In the genomic region with DNA sequence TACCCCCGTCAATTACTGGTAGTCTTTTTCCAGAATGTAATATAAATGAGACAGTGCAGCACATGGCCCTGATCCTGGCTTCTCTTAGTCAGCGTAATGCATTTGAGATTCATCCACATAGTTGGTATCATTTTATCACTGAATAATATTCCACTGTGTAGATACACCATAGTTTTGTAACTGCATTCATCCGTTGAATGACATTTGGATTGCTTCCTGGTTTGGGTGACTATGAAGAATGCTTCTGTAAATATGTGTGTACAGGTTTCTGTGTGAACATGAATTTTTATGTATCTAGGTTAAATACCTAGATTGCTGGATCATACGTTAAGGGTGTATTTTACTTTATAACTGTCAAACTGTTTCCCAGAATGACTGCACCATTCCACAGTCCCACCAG, we compare ENCODE assay signal across 15 cellular contexts.
DNase-seq lines count a peak whose midpoint lies in the region; ATAC-seq and TF ChIP-seq lines count a peak whose summit lies in the region.
"Had no signal": no experiment of that assay in that cellular context is flagged by ENCODE, and none has a peak within 500 bp of the region (broad histone marks: within the 10 kb centered on the region; RNA-seq: fewer than 3 reads in every experiment).

No MANE protein-coding gene starts in this region.

- H3F3A ChIP-seq in PC-9 (ENCODE audit: insufficient read depth, low read depth) = no peaks in the 10 kb centered on the region

- TF ChIP-seq CTCF in HEK293 (tag by site-specific recombination; IDR thresholded peaks at IDR 0.05) (no peak), PC-9 (conservative IDR thresholded peaks at IDR 0.05) (no peak), epithelial cell of esophagus (IDR thresholded peaks at IDR 0.05; ENCODE audit: insufficient read depth, low read depth, low read length, missing control alignments) (no peak)

- no peaks in the 10 kb centered on the region; the same call in 1 of the 2 replicates for H3K9me2 ChIP-seq in PC-9 (ENCODE audit: insufficient read depth)

- BruUV-seq in PC-9 (replicated peaks; lab: Mats Ljungman, UMichigan) = no TSS peak

- H3K27me3 ChIP-seq in PC-9 (ENCODE audit: insufficient read depth, low read depth) = no peaks in the 10 kb centered on the region
- H3K27me3 ChIP-seq: BLaER1 had no signal

- no peak overlapping the region for H3K4me3 ChIP-seq in HEK293 (ENCODE audit: low read depth, low read length)
- no peak overlapping the region for H3K4me3 ChIP-seq in PC-9
- no peak overlapping the region for H3K4me3 ChIP-seq in epithelial cell of esophagus (ENCODE audit: low read length)
- H3K4me3 ChIP-seq: A549, BLaER1, GM23338 had no signal

- no peak for ATAC-seq in HG03469 (IDR thresholded peaks at IDR 0.05; ENCODE audit: unreplicated experiment)
- ATAC-seq in HG02798 (IDR thresholded peaks at IDR 0.05; ENCODE audit: poor library complexity, unreplicated experiment) = no peak
- ATAC-seq: A549, GM23338, HCT116 had no signal

- DNase-seq in PC-9 (no peak), epithelial cell of esophagus (ENCODE audit: low read depth) (peak; percentile 52), kidney tubule cell (ENCODE audit: low spot score) (peak; percentile 4), NCI-H146 (lab: John Stamatoyannopoulos, UW) (no peak)
- DNase-seq: CD4-positive, alpha-beta memory T cell; DMS79 treated with DMSO at 0.1 percent for 48 hours; GF-D8 had no signal

- H3K27ac ChIP-seq in HEK293 (ENCODE audit: extremely low read depth, low read depth, low read length) = no peak overlapping the region
- H3K27ac ChIP-seq in PC-9 = no peak overlapping the region
- H3K27ac ChIP-seq: 22Rv1, A549, BLaER1 had no signal

- no peak overlapping the region for H3K4me2 ChIP-seq in PC-9
- H3K4me2 ChIP-seq: A549, BLaER1, GM23338 had no signal

- intact Hi-C loops in PC-9 (cut with micrococcal nuclease; ENCODE audit: unreplicated experiment) = no loop called here

- no peaks in the 10 kb centered on the region for H3K79me2 ChIP-seq in PC-9 (ENCODE audit: low read depth)

- peaks cover 7% of the 10 kb centered on the region; the same call in 1 of the 2 replicates for H3K4me1 ChIP-seq in HEK293 (ENCODE audit: control insufficient read depth, insufficient read depth, low read length)
- peaks cover 11% of the 10 kb centered on the region; the same call in 1 of the 2 replicates for H3K4me1 ChIP-seq in PC-9 (replicated peaks; ENCODE audit: insufficient read depth)
- H3K4me1 ChIP-seq: A549, BLaER1 had no signal

- CTCF ChIA-PET in HEK293 (lab: Yijun Ruan, JAX) = no interaction called here
- CTCF ChIA-PET in PC-9 (lab: Charles Lee) = no interaction called here

- H2AFZ ChIP-seq in PC-9 = peak overlapping the region; percentile 52; the same call in 1 of the 2 replicates
- H2AFZ ChIP-seq: GM23338 had no signal

- H3K9me3 ChIP-seq in HEK293 (ENCODE audit: control insufficient read depth, insufficient read depth, low read depth, low read length) (no peaks in the 10 kb centered on the region), PC-9 (ENCODE audit: insufficient read depth, low read depth) (no peaks in the 10 kb centered on the region; the same call in 1 of the 2 replicates)
- H3K9me3 ChIP-seq: BLaER1 had no signal

- H3K36me3 ChIP-seq in HEK293 (ENCODE audit: control insufficient read depth in 2 of 2, insufficient read depth in 1 of 2, low read length in 2 of 2) (no peaks in the 10 kb centered on the region), PC-9 (ENCODE audit: low read depth) (no peaks in the 10 kb centered on the region)
- H3K36me3 ChIP-seq: BLaER1 had no signal

- no peaks in the 10 kb centered on the region for H4K20me1 ChIP-seq in PC-9 (ENCODE audit: insufficient read depth)
- H4K20me1 ChIP-seq: BLaER1 had no signal

- POLR2A ChIA-PET in HEK293 (lab: Yijun Ruan, JAX) = no interaction called here
- POLR2A ChIA-PET in PC-9 (lab: Charles Lee; ENCODE audit: unreplicated experiment) = no interaction called here

TF ChIP-seq in HEK293, 187 proteins besides CTCF, POLR2A, EP300 and RAD21:
- peak; percentile 38; the same call in 1 of the 2 replicates for TF ChIP-seq ZNF585B (tag by site-specific recombination; IDR thresholded peaks at IDR 0.05)
- TF ChIP-seq, protein P1, sequence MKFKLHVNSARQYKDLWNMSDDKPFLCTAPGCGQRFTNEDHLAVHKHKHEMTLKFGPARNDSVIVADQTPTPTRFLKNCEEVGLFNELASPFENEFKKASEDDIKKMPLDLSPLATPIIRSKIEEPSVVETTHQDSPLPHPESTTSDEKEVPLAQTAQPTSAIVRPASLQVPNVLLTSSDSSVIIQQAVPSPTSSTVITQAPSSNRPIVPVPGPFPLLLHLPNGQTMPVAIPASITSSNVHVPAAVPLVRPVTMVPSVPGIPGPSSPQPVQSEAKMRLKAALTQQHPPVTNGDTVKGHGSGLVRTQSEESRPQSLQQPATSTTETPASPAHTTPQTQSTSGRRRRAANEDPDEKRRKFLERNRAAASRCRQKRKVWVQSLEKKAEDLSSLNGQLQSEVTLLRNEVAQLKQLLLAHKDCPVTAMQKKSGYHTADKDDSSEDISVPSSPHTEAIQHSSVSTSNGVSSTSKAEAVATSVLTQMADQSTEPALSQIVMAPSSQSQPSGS (tag by site-specific recombination; IDR thresholded peaks at IDR 0.05; ENCODE audit: low read depth) = no peak

Comparison
In these comparisons a context has a peak if more than half of its experiments do, and no peak if none do; other contexts are left out.
1. DNase-seq: peak in epithelial cell of esophagus (single experiment) and kidney tubule cell (single experiment); none in PC-9 (0 of 2) and NCI-H146 (single experiment).